Comparison of ENCODE assay signal across 7 cellular contexts in the genomic region with DNA sequence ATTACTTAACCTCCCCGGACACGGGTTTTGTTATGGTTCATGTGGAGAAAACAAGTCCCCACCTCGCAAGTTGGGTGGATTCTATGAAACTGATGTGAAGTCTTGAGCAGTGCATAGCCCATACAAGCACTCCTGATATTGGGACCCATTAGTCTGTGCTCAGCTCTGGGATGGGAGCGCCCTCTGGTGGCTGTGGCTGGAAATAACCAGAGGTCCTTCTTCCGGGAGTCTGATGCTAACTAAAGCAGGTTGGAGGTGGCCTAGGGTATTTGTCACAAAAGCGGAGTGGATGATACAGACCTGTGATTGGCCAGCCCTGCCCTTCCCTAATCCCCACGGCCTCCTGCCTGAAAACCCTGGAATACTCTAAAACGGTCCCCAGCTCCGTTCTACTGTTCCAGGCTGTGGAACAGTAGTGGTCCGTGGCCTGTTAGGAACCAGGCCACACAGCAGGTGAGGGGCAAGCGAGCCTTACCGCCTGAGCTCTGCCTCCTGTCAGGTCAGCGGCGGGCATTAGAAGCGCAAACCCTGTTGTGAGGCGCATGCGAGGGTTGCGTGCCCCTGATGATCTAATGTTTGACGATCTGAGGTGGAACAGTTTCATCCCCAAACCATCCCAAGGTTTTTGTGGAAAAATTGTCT. TPM values are rescaled to one million over a fixed set of nuclear protein-coding genes. Genes with fewer than 3 reads are reported as not detected.
DNase-seq lines count a peak whose midpoint lies in the region; ATAC-seq and TF ChIP-seq lines count a peak whose summit lies in the region.

No MANE protein-coding gene starts in this region.

- TF ChIP-seq EP300 in sigmoid colon (IDR thresholded peaks at IDR 0.05): no peak

- H3K27ac ChIP-seq in angular gyrus (ENCODE audit: low read depth, low read length): peak overlapping the region; percentile 100
- peak overlapping the region in 3 of 4 donors; percentile 15 to 63 (median 57) for H3K27ac ChIP-seq in sigmoid colon

- no peaks in the 10 kb centered on the region for H3K27me3 ChIP-seq in sigmoid colon

- intact Hi-C loops in sigmoid colon (cut with DNase I): loop anchor here (1.0 to 2.0 kb wide), 2 partner anchors 37 to 65 kb away; no protein-coding TSS in a partner anchor

- H3K4me3 ChIP-seq in GM12875 (ENCODE audit: low read depth, low read length) (no peak overlapping the region), sigmoid colon (no peak overlapping the region)

- no peaks in the 10 kb centered on the region for H3K9me3 ChIP-seq in sigmoid colon

- DNase-seq in NCI-H1417 (lab: John Stamatoyannopoulos, UW) (peak; percentile 79 to 92 (median 90)), T-helper 2 cell (peak; percentile 72 to 93 (median 84)), hepatic stellate cell (ENCODE audit: low spot score) (peak; percentile 91), sigmoid colon (peak; percentile 94)

- peaks cover 0 to 60% (median 48%) of the 10 kb centered on the region in 4 donors for H3K4me1 ChIP-seq in sigmoid colon

- TF ChIP-seq CTCF in GM12875 (IDR thresholded peaks at IDR 0.05; ENCODE audit: borderline replicate concordance, insufficient read depth, low read depth, low read length): peak; percentile 89
- peak; percentile 91 to 96 (median 93) for TF ChIP-seq CTCF in sigmoid colon (IDR thresholded peaks at IDR 0.05)

- no peak for TF ChIP-seq POLR2A in sigmoid colon (IDR thresholded peaks at IDR 0.05)

- H3K36me3 ChIP-seq in sigmoid colon: peaks cover 10 to 34% (median 14%) of the 10 kb centered on the region in 4 donors

- peak; percentile 72 for ATAC-seq in HG02623 (IDR thresholded peaks at IDR 0.05; ENCODE audit: unreplicated experiment)

- 46 to 50% methylated on average over 19 of the region's 19 CpGs for WGBS in sigmoid colon, 2 donors

RNA-seq across cellular contexts. Expression of a gene that starts 6.4 kb away (rescaled TPM):
- 10 to 100 TPM; 30.3 to 46.6 (median 32.2) TPM for total RNA-seq in sigmoid colon
- 10 to 100 TPM in 2 of 3 donors, 1 to 10 TPM in 1; 6.9 to 14.2 (median 12.0) TPM for polyA plus RNA-seq in sigmoid colon

RNA-seq across cellular contexts. Expression of a gene that starts 20.7 kb away (rescaled TPM):
- 10 to 100 TPM; 13.8 to 36.8 (median 14.6) TPM for total RNA-seq in sigmoid colon
- 10 to 100 TPM in 1 of 3 donors, 1 to 10 TPM in 2; 3.9 to 16.2 (median 4.2) TPM for polyA plus RNA-seq in sigmoid colon

RNA-seq across cellular contexts. Expression of a gene that starts 40.3 kb away (rescaled TPM):
- 10 to 100 TPM; 45.3 to 79.2 (median 53.1) TPM for total RNA-seq in sigmoid colon
- 10 to 100 TPM in 2 of 3 donors, 1 to 10 TPM in 1; 6.5 to 44.8 (median 16.8) TPM for polyA plus RNA-seq in sigmoid colon

RNA-seq across cellular contexts. Expression of a gene that starts 54.1 kb away (rescaled TPM):
- total RNA-seq in sigmoid colon: 1 to 10 TPM in 1 of 4 donors, under 1 TPM in 2, not detected in 1; 0.36 to 1.6 (median 0.49) TPM
- polyA plus RNA-seq in sigmoid colon: under 1 TPM in 1 of 3 donors, not detected in 2; 0.25 TPM
